8 cellular contexts compared by ENCODE assay signal in the genomic region with DNA sequence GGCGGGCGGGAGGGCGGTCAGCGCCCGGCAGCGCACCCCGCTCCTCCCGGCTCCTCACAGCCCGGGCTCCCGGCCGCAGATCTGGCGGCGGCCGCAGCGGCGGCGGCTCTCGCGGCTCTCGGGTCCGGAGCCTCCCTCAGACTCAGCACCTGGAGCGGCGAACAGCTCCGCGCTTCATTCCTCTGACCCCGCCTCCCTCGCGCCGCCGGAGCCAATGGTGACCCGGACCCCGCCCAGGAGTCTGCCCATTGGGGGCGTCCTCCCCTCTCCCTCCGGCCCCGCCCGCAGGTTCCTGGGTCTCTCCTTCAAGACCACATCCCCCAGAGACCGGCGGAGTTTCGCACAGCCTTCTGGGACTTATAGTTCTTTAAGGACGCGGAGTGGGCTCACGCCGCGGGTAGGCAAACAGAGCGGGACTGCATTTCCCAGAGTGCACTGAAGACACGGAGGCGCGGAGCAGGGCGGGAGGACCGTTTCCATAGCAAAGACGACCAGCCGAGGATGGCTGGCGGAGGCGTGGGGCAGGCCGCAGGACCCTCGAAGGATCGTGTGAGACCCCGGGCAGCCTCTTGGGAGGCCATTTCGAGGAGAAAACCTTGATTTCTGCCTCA. TPM values are rescaled to one million over a fixed set of nuclear protein-coding genes. Genes with fewer than 3 reads are reported as not detected.
DNase-seq lines count a peak whose midpoint lies in the region; ATAC-seq and TF ChIP-seq lines count a peak whose summit lies in the region.

A gene (minus strand): TSS at position 149 of the 611 bp plus-strand sequence. CDS start 76,327 bp downstream, outside the sequence.

- POLR2A ChIA-PET in activated naive CD8-positive, alpha-beta T cell treated with anti-CD3 and anti-CD28 coated beads, Interleukin-2, amount 10 ng/mL, durations not matched to agents 7 days and 5 days (lab: Charles Lee), result interaction anchor here (1.7 kb wide), 1 partner anchor 29 kb away, joined by 7 read pairs; no protein-coding TSS in a partner anchor

- no peaks in the 10 kb centered on the region for H3K27me3 ChIP-seq in SU-DHL-6 (ENCODE audit: low read length)
- peaks cover 44% of the 10 kb centered on the region for H3K27me3 ChIP-seq in suprapubic skin

- TF ChIP-seq CTCF in SU-DHL-6 (IDR thresholded peaks at IDR 0.05; ENCODE audit: insufficient read depth, low read length, poor library complexity, severe bottlenecking) (no peak), omental fat pad (IDR thresholded peaks at IDR 0.05) (peak in 1 of 3 donors; percentile 1), suprapubic skin (IDR thresholded peaks at IDR 0.05) (no peak)

- H3K4me2 ChIP-seq in SU-DHL-6 (ENCODE audit: low read depth, low read length, poor library complexity, severe bottlenecking), result peak within 1 kb of the TSS; percentile 55

- H3K36me3 ChIP-seq in SU-DHL-6 (ENCODE audit: low read length) (no peaks in the 10 kb centered on the region), suprapubic skin (no peaks in the 10 kb centered on the region)

- 7% methylated on average over 14 of the region's 59 CpGs for WGBS in suprapubic skin

- H3F3A ChIP-seq in SU-DHL-6 (ENCODE audit: insufficient read depth), result no peaks in the 10 kb centered on the region

- no peaks in the 10 kb centered on the region for H3K9me3 Mint-ChIP-seq in activated naive CD8-positive, alpha-beta T cell treated with anti-CD3 and anti-CD28 coated beads, Interleukin-2, amount 10 ng/mL, durations not matched to agents 7 days and 5 days

- H3K36me3 Mint-ChIP-seq in activated naive CD8-positive, alpha-beta T cell treated with anti-CD3 and anti-CD28 coated beads, Interleukin-2, amount 10 ng/mL, durations not matched to agents 7 days and 5 days, result no peaks in the 10 kb centered on the region

- ATAC-seq in HG02623 (IDR thresholded peaks at IDR 0.05; ENCODE audit: unreplicated experiment) (peak; percentile 89), Right ventricle myocardium inferior (peak; percentile 99), omental fat pad (ENCODE audit: low FRiP score) (peak; percentile 96)
- peak; percentile 96 for ATAC-seq in activated naive CD8-positive, alpha-beta T cell treated with anti-CD3 and anti-CD28 coated beads, Interleukin-2, amount 10 ng/mL, durations not matched to agents 7 days and 5 days (ENCODE audit: low read depth)

- H2AFZ ChIP-seq in SU-DHL-6 (ENCODE audit: low read depth, low read length, severe bottlenecking), result peak within 1 kb of the TSS; percentile 11

- no peak within 1 kb of the TSS for H3K9ac ChIP-seq in SU-DHL-6 (ENCODE audit: low read length)

- TF ChIP-seq POLR2A in suprapubic skin (IDR thresholded peaks at IDR 0.05), result no peak

- H3K79me2 ChIP-seq in SU-DHL-6 (ENCODE audit: insufficient read depth, low read length), result no peaks in the 10 kb centered on the region

- H3K4me3 Mint-ChIP-seq in activated naive CD8-positive, alpha-beta T cell treated with anti-CD3 and anti-CD28 coated beads, Interleukin-2, amount 10 ng/mL, durations not matched to agents 7 days and 5 days, result peak within 1 kb of the TSS; percentile 77

- peak within 1 kb of the TSS; percentile 30 for H3K4me3 ChIP-seq in SU-DHL-6 (ENCODE audit: insufficient read depth, low read length, poor library complexity, severe bottlenecking)
- H3K4me3 ChIP-seq in suprapubic skin, result peak within 1 kb of the TSS; percentile 52

- H3K9me3 ChIP-seq in SU-DHL-6 (ENCODE audit: insufficient read depth, low read length), result no peaks in the 10 kb centered on the region
- no peaks in the 10 kb centered on the region for H3K9me3 ChIP-seq in suprapubic skin

- DNase-seq in GM04504 (ENCODE audit: low read depth), result peak; percentile 97
- DNase-seq in NCI-H1105 treated with DMSO at 0.1 percent for 48 hours (lab: John Stamatoyannopoulos, UW), result peak; percentile 97
- peak; percentile 98 for DNase-seq in activated naive CD8-positive, alpha-beta T cell treated with anti-CD3 and anti-CD28 coated beads, Interleukin-2, amount 10 ng/mL, durations not matched to agents 7 days and 5 days
- peak; percentile 99 for DNase-seq in Right ventricle myocardium inferior (ENCODE audit: missing footprints)
- DNase-seq in omental fat pad (ENCODE audit: low spot score), result peak; percentile 96
- DNase-seq in suprapubic skin (ENCODE audit: low spot score in 2 of 2), result peak; percentile 92 to 94

- H3K27me3 Mint-ChIP-seq in activated naive CD8-positive, alpha-beta T cell treated with anti-CD3 and anti-CD28 coated beads, Interleukin-2, amount 10 ng/mL, durations not matched to agents 7 days and 5 days, result peaks cover 26% of the 10 kb centered on the region

- H3K4me1 ChIP-seq in suprapubic skin, result peaks cover 22% of the 10 kb centered on the region

- no peak within 1 kb of the TSS for H3K27ac ChIP-seq in SU-DHL-6 (ENCODE audit: low read depth, low read length)
- H3K27ac ChIP-seq in suprapubic skin, result no peak within 1 kb of the TSS

- H4K20me1 ChIP-seq in SU-DHL-6 (ENCODE audit: low read depth, low read length), result no peaks in the 10 kb centered on the region

- no peaks in the 10 kb centered on the region for H3K9me2 ChIP-seq in SU-DHL-6 (replicated peaks; ENCODE audit: insufficient read depth, low read length)

- H3K27ac Mint-ChIP-seq in activated naive CD8-positive, alpha-beta T cell treated with anti-CD3 and anti-CD28 coated beads, Interleukin-2, amount 10 ng/mL, durations not matched to agents 7 days and 5 days, result no peak within 1 kb of the TSS

- TF ChIP-seq EP300 in suprapubic skin (IDR thresholded peaks at IDR 0.05), result no peak

- intact Hi-C loops in Right ventricle myocardium inferior (cut with DNase I), result no loop called here

- H3K4me1 Mint-ChIP-seq in activated naive CD8-positive, alpha-beta T cell treated with anti-CD3 and anti-CD28 coated beads, Interleukin-2, amount 10 ng/mL, durations not matched to agents 7 days and 5 days, result peaks cover 9% of the 10 kb centered on the region

RNA-seq across cellular contexts. Expression of the gene that starts here (rescaled TPM):
- total RNA-seq in activated naive CD8-positive, alpha-beta T cell treated with anti-CD3 and anti-CD28 coated beads, Interleukin-2, amount 10 ng/mL, durations not matched to agents 7 days and 5 days, result 10 to 100 TPM; 16.0 to 16.9 TPM
- total RNA-seq in Right ventricle myocardium inferior (0.38 TPM), omental fat pad (10 to 100 TPM in 2 of 4 donors, 1 to 10 TPM in 1, under 1 TPM in 1; 0.63 to 44.8 (median 8.1) TPM), suprapubic skin (10 to 100 TPM; 26.2 to 64.9 (median 39.9) TPM)

Comparison
In these comparisons a context has a peak if more than half of its experiments do, and no peak if none do; other contexts are left out.
1. Peak in DNase-seq and ATAC-seq in Right ventricle myocardium inferior; RNA of the gene not detected or under 1 TPM.